ENCODE assay signal across 28 cellular contexts in genomic region chr13:60343978-60344377, GRCh38.
"Had no signal": no experiment of that assay in that cellular context is flagged by ENCODE, and none has a peak within 500 bp of the region (broad histone marks: within the 10 kb centered on the region; RNA-seq: fewer than 3 reads in every experiment).

No MANE protein-coding gene starts in this region.

- H3K27ac Mint-ChIP-seq: naive thymus-derived CD8-positive, alpha-beta T cell; natural killer cell treated with Interleukin-12 subunit alpha and Interleukin-12 subunit beta and Interleukin-15 and Interleukin-18, amount 100 ng/mL, for 72 hours; nephron progenitor cell; progenitor cell of endocrine pancreas; stimulated activated effector memory CD8-positive, alpha-beta T cell treated with anti-CD3 and anti-CD28 coated beads, Interleukin-12 subunit alpha, Interleukin-12 subunit beta, amount 100 ng/mL, for 72 hours; stimulated activated naive B cell treated with anti-CD40 and anti-IgM and Interleukin-4, amounts not matched to agents 10 μg/mL and 1 μg/mL and 100 μg/mL, for 72 hours had no signal

- H3K36me3 ChIP-seq: ovary, right lobe of liver, sigmoid colon, stomach, thoracic aorta, thyroid gland, tibial nerve, upper lobe of left lung, vagina had no signal

- H3K27ac ChIP-seq: ovary, parathyroid adenoma, psoas muscle, right lobe of liver, sigmoid colon, stomach, thoracic aorta, thyroid gland, tibial nerve, upper lobe of left lung, vagina had no signal

- H3K4me1 Mint-ChIP-seq: stimulated activated effector memory CD8-positive, alpha-beta T cell treated with anti-CD3 and anti-CD28 coated beads, Interleukin-12 subunit alpha, Interleukin-12 subunit beta, amount 100 ng/mL, for 72 hours; stimulated activated naive B cell treated with anti-CD40 and anti-IgM and Interleukin-4, amounts not matched to agents 10 μg/mL and 1 μg/mL and 100 μg/mL, for 72 hours had no signal

- H2AFZ ChIP-seq: parathyroid adenoma had no signal

- DNase-seq: naive thymus-derived CD8-positive, alpha-beta T cell; nephron progenitor cell; occipital lobe; ovary; posterior cingulate gyrus; psoas muscle; right cardiac atrium; right lobe of liver; sigmoid colon; small intestine; stimulated activated CD4-positive, alpha-beta T cell treated with anti-CD3 and anti-CD28 coated beads, Interleukin-15, amount 100 ng/mL, for 24 hours; stimulated activated CD4-positive, alpha-beta T cell treated with anti-CD3 and anti-CD28 coated beads, Interleukin-2, amount 100 ng/mL, for 24 hours; stimulated activated CD4-positive, alpha-beta T cell treated with anti-CD3 and anti-CD28 coated beads, Interleukin-2, amount 100 ng/mL, for 48 hours; stimulated activated CD4-positive, alpha-beta T cell treated with anti-CD3 and anti-CD28 coated beads, Interleukin-4, amount 100 ng/mL, for 24 hours; stimulated activated naive B cell treated with anti-CD40 and anti-IgM and Interleukin-4, amounts not matched to agents 10 μg/mL and 1 μg/mL and 100 μg/mL, for 72 hours; stimulated activated naive CD4-positive, alpha-beta T cell treated with Interleukin-2 at 50 U/mL for 16 hours; stomach; thyroid gland; trophoblast cell; upper lobe of left lung had no signal

- H3K9me3 ChIP-seq: ovary, psoas muscle, right lobe of liver, sigmoid colon, stomach, thoracic aorta, thyroid gland, upper lobe of left lung, vagina had no signal

- H3K27me3 Mint-ChIP-seq: progenitor cell of endocrine pancreas had no signal

- H3K4me3 Mint-ChIP-seq: naive thymus-derived CD8-positive, alpha-beta T cell; natural killer cell treated with Interleukin-12 subunit alpha and Interleukin-12 subunit beta and Interleukin-15 and Interleukin-18, amount 100 ng/mL, for 72 hours; nephron progenitor cell; neural crest cell; stimulated activated effector memory CD8-positive, alpha-beta T cell treated with anti-CD3 and anti-CD28 coated beads, Interleukin-12 subunit alpha, Interleukin-12 subunit beta, amount 100 ng/mL, for 72 hours; stimulated activated naive B cell treated with anti-CD40 and anti-IgM and Interleukin-4, amounts not matched to agents 10 μg/mL and 1 μg/mL and 100 μg/mL, for 72 hours had no signal

- H3K4me1 ChIP-seq: parathyroid adenoma, psoas muscle, right lobe of liver, sigmoid colon, thyroid gland, tibial nerve, upper lobe of left lung, vagina had no signal

- H3K4me3 ChIP-seq: ovary, psoas muscle, right lobe of liver, sigmoid colon, stomach, thoracic aorta, thyroid gland, tibial nerve, upper lobe of left lung, vagina had no signal

- H3K79me2 ChIP-seq: parathyroid adenoma had no signal

- H3K36me3 Mint-ChIP-seq: natural killer cell treated with Interleukin-12 subunit alpha and Interleukin-12 subunit beta and Interleukin-15 and Interleukin-18, amount 100 ng/mL, for 72 hours; stimulated activated effector memory CD8-positive, alpha-beta T cell treated with anti-CD3 and anti-CD28 coated beads, Interleukin-12 subunit alpha, Interleukin-12 subunit beta, amount 100 ng/mL, for 72 hours; stimulated activated naive B cell treated with anti-CD40 and anti-IgM and Interleukin-4, amounts not matched to agents 10 μg/mL and 1 μg/mL and 100 μg/mL, for 72 hours had no signal

- H3K9me3 Mint-ChIP-seq: stimulated activated effector memory CD8-positive, alpha-beta T cell treated with anti-CD3 and anti-CD28 coated beads, Interleukin-12 subunit alpha, Interleukin-12 subunit beta, amount 100 ng/mL, for 72 hours had no signal

- ATAC-seq: naive thymus-derived CD8-positive, alpha-beta T cell; natural killer cell treated with Interleukin-12 subunit alpha and Interleukin-12 subunit beta and Interleukin-15 and Interleukin-18, amount 100 ng/mL, for 72 hours; psoas muscle; right cardiac atrium; right lobe of liver; stimulated activated effector memory CD8-positive, alpha-beta T cell treated with anti-CD3 and anti-CD28 coated beads, Interleukin-12 subunit alpha, Interleukin-12 subunit beta, amount 100 ng/mL, for 72 hours; stimulated activated naive B cell treated with anti-CD40 and anti-IgM and Interleukin-4, amounts not matched to agents 10 μg/mL and 1 μg/mL and 100 μg/mL, for 72 hours had no signal

- H3K27me3 ChIP-seq: ovary, right lobe of liver, sigmoid colon, stomach, thyroid gland, tibial nerve, upper lobe of left lung, vagina had no signal

- H3K9ac ChIP-seq: parathyroid adenoma had no signal
